ENCODE assay signal across 2 cellular contexts in the genomic region with DNA sequence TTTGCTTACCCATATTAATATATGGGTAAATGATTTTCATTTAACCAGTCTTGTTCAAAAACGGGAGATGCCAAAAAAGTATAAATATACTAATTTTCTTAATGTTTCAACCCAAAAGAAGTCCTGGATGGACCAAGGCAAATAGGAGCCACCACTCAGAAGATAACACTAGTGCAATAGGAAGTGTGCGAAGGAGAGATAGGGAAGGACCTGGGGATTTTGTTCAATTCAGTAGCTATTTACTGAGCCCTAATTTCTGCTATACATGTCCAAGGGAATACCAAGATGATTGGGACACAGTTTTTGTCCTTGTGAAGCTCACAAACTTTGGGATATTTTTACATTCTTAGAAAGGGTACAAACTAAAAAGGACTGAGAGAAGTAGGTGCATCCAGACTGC.
TF ChIP-seq lines count a peak whose summit lies in the region.

No MANE protein-coding gene starts in this region.

TF ChIP-seq in SK-N-SH, 30 proteins besides CTCF, POLR2A, EP300 and RAD21 (continued from another document):
- TF ChIP-seq, protein P1, sequence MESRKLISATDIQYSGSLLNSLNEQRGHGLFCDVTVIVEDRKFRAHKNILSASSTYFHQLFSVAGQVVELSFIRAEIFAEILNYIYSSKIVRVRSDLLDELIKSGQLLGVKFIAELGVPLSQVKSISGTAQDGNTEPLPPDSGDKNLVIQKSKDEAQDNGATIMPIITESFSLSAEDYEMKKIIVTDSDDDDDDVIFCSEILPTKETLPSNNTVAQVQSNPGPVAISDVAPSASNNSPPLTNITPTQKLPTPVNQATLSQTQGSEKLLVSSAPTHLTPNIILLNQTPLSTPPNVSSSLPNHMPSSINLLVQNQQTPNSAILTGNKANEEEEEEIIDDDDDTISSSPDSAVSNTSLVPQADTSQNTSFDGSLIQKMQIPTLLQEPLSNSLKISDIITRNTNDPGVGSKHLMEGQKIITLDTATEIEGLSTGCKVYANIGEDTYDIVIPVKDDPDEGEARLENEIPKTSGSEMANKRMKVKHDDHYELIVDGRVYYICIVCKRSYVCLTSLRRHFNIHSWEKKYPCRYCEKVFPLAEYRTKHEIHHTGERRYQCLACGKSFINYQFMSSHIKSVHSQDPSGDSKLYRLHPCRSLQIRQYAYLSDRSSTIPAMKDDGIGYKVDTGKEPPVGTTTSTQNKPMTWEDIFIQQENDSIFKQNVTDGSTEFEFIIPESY (IDR thresholded peaks at IDR 0.05; ENCODE audit: borderline replicate concordance, low read depth): no peak
- TF ChIP-seq SIN3A (IDR thresholded peaks at IDR 0.05; ENCODE audit: borderline replicate concordance, low read depth, low read length) (no peak), GABPA (IDR thresholded peaks at IDR 0.05; ENCODE audit: low read depth) (no peak), FOSL2 (IDR thresholded peaks at IDR 0.05; ENCODE audit: borderline replicate concordance, low read depth) (no peak), YY1 (IDR thresholded peaks at IDR 0.05; ENCODE audit: low read depth) (no peak)

TF ChIP-seq in SK-N-SH treated with all-trans-retinoic acid at 6 μM for 48 hours, 23 proteins besides CTCF, POLR2A, EP300 and RAD21 (continued from another document):
- TF ChIP-seq, protein P2, sequence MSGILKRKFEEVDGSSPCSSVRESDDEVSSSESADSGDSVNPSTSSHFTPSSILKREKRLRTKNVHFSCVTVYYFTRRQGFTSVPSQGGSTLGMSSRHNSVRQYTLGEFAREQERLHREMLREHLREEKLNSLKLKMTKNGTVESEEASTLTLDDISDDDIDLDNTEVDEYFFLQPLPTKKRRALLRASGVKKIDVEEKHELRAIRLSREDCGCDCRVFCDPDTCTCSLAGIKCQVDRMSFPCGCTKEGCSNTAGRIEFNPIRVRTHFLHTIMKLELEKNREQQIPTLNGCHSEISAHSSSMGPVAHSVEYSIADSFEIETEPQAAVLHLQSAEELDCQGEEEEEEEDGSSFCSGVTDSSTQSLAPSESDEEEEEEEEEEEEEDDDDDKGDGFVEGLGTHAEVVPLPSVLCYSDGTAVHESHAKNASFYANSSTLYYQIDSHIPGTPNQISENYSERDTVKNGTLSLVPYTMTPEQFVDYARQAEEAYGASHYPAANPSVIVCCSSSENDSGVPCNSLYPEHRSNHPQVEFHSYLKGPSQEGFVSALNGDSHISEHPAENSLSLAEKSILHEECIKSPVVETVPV (CRISPR knock-in tag; IDR thresholded peaks at IDR 0.05): no peak
- TF ChIP-seq ZC3H10 (CRISPR knock-in tag; IDR thresholded peaks at IDR 0.05) (no peak), BACH2 (CRISPR knock-in tag; IDR thresholded peaks at IDR 0.05; ENCODE audit: borderline replicate concordance) (no peak), RARB (CRISPR knock-in tag; IDR thresholded peaks at IDR 0.05) (no peak), CSDC2 (CRISPR knock-in tag; IDR thresholded peaks at IDR 0.05) (no peak), OSR1 (CRISPR knock-in tag; IDR thresholded peaks at IDR 0.05) (no peak)
